14 cellular contexts compared by ENCODE assay signal in genomic region chrX:103250977-103251376, GRCh38. TPM values are rescaled to one million over a fixed set of nuclear protein-coding genes. Genes with fewer than 3 reads are reported as not detected.
DNase-seq lines count a peak whose midpoint lies in the region; FAIRE-seq and TF ChIP-seq lines count a peak whose summit lies in the region.
"Had no signal": no experiment of that assay in that cellular context is flagged by ENCODE, and none has a peak within 500 bp of the region (broad histone marks: within the 10 kb centered on the region; RNA-seq: fewer than 3 reads in every experiment).

No MANE protein-coding gene starts in this region.

- no peak overlapping the region for H3K4me3 ChIP-seq in bronchial epithelial cell (ENCODE audit: low read depth, low read length)

- no peaks in the 10 kb centered on the region for H3K27me3 Mint-ChIP-seq in type B pancreatic cell
- peaks cover 6% of the 10 kb centered on the region for H3K27me3 Mint-ChIP-seq in activated T-helper 1 cell treated with anti-CD3 and anti-CD28 coated beads, Interleukin-12 subunit alpha, Interleukin-12 subunit beta, Interleukin-2, Interleukin-4 antibody, amounts not matched to agents 30 ng/mL and 10 ng/mL and 1 ng/mL, durations not matched to agents 14 hours and 24 hours and 36 hours (ENCODE audit: insufficient read depth)
- no peaks in the 10 kb centered on the region for H3K27me3 Mint-ChIP-seq in progenitor cell of endocrine pancreas

- H3K36me3 Mint-ChIP-seq in type B pancreatic cell (peaks cover 17% of the 10 kb centered on the region), progenitor cell of endocrine pancreas (ENCODE audit: insufficient read depth) (peaks cover 5% of the 10 kb centered on the region)
- peaks cover 12% of the 10 kb centered on the region for H3K36me3 Mint-ChIP-seq in activated T-helper 1 cell treated with anti-CD3 and anti-CD28 coated beads, Interleukin-12 subunit alpha, Interleukin-12 subunit beta, Interleukin-2, Interleukin-4 antibody, amounts not matched to agents 30 ng/mL and 10 ng/mL and 1 ng/mL, durations not matched to agents 14 hours and 24 hours and 36 hours (ENCODE audit: low read depth)

- no peak for TF ChIP-seq CTCF in bronchial epithelial cell (IDR thresholded peaks at IDR 0.05; ENCODE audit: insufficient read depth, low read length, severe bottlenecking)
- no peak for TF ChIP-seq CTCF in type B pancreatic cell (conservative IDR thresholded peaks at IDR 0.05)
- no peak for TF ChIP-seq CTCF in progenitor cell of endocrine pancreas (IDR thresholded peaks at IDR 0.05; ENCODE audit: unreplicated experiment)

- intact Hi-C loops in activated T-helper 1 cell treated with anti-CD3 and anti-CD28 coated beads, Interleukin-12 subunit alpha, Interleukin-12 subunit beta, Interleukin-2, Interleukin-4 antibody, amounts not matched to agents 30 ng/mL and 10 ng/mL and 1 ng/mL, durations not matched to agents 14 hours and 24 hours and 36 hours (cut with micrococcal nuclease) = no loop called here

- no peaks in the 10 kb centered on the region for H3K36me3 ChIP-seq in bronchial epithelial cell (ENCODE audit: control insufficient read depth, insufficient read depth, low read length)
- H3K36me3 ChIP-seq: BE2C had no signal

- peak overlapping the region; percentile 87 for H3K27ac Mint-ChIP-seq in type B pancreatic cell
- no peak overlapping the region for H3K27ac Mint-ChIP-seq in activated T-helper 1 cell treated with anti-CD3 and anti-CD28 coated beads, Interleukin-12 subunit alpha, Interleukin-12 subunit beta, Interleukin-2, Interleukin-4 antibody, amounts not matched to agents 30 ng/mL and 10 ng/mL and 1 ng/mL, durations not matched to agents 14 hours and 24 hours and 36 hours
- no peak overlapping the region for H3K27ac Mint-ChIP-seq in progenitor cell of endocrine pancreas
- H3K27ac Mint-ChIP-seq: CD8-positive, alpha-beta T cell had no signal

- FAIRE-seq in bronchial epithelial cell (lab: Jason Lieb, UNC) = peak; percentile 7

- H3K27me3 ChIP-seq in bronchial epithelial cell (ENCODE audit: control insufficient read depth, insufficient read depth, low read length) = no peaks in the 10 kb centered on the region
- H3K27me3 ChIP-seq: BE2C had no signal

- H3K4me1 Mint-ChIP-seq in type B pancreatic cell (ENCODE audit: unreplicated experiment) (peaks cover 14% of the 10 kb centered on the region), progenitor cell of endocrine pancreas (ENCODE audit: low read depth) (peaks cover 18% of the 10 kb centered on the region)
- peaks cover 25% of the 10 kb centered on the region for H3K4me1 Mint-ChIP-seq in activated T-helper 1 cell treated with anti-CD3 and anti-CD28 coated beads, Interleukin-12 subunit alpha, Interleukin-12 subunit beta, Interleukin-2, Interleukin-4 antibody, amounts not matched to agents 30 ng/mL and 10 ng/mL and 1 ng/mL, durations not matched to agents 14 hours and 24 hours and 36 hours (ENCODE audit: low read depth)

- DNase-seq in HT-29 (ENCODE audit: low spot score) = peak; percentile 44
- DNase-seq in bronchial epithelial cell (ENCODE audit: low read depth) = peak; percentile 53
- peak; percentile 92 for DNase-seq in islet precursor cell
- DNase-seq in type B pancreatic cell (ENCODE audit: extremely low spot score, unreplicated experiment) = no peak
- DNase-seq in NCI-H524 treated with DMSO at 0.1 percent for 48 hours (lab: John Stamatoyannopoulos, UW) = no peak
- no peak for DNase-seq in activated T-helper 1 cell treated with anti-CD3 and anti-CD28 coated beads, Interleukin-12 subunit alpha, Interleukin-12 subunit beta, Interleukin-2, Interleukin-4 antibody, amounts not matched to agents 30 ng/mL and 10 ng/mL and 1 ng/mL, durations not matched to agents 14 hours and 24 hours and 36 hours (ENCODE audit: low spot score)
- DNase-seq in progenitor cell of endocrine pancreas (ENCODE audit: low spot score, unreplicated experiment) = no peak
- DNase-seq: BE2C; CD8-positive, alpha-beta T cell; HCEC 1CT; NCI-H1092; NCI-H748 treated with DMSO at 0.1 percent for 48 hours; Right ventricle myocardium superior had no signal

- H3K9me3 Mint-ChIP-seq in type B pancreatic cell (no peaks in the 10 kb centered on the region), progenitor cell of endocrine pancreas (ENCODE audit: low read depth) (peaks cover 8% of the 10 kb centered on the region)
- no peaks in the 10 kb centered on the region for H3K9me3 Mint-ChIP-seq in activated T-helper 1 cell treated with anti-CD3 and anti-CD28 coated beads, Interleukin-12 subunit alpha, Interleukin-12 subunit beta, Interleukin-2, Interleukin-4 antibody, amounts not matched to agents 30 ng/mL and 10 ng/mL and 1 ng/mL, durations not matched to agents 14 hours and 24 hours and 36 hours
- H3K9me3 Mint-ChIP-seq: CD8-positive, alpha-beta T cell had no signal

- H3K4me3 Mint-ChIP-seq in type B pancreatic cell = peak overlapping the region; percentile 48
- no peak overlapping the region for H3K4me3 Mint-ChIP-seq in activated T-helper 1 cell treated with anti-CD3 and anti-CD28 coated beads, Interleukin-12 subunit alpha, Interleukin-12 subunit beta, Interleukin-2, Interleukin-4 antibody, amounts not matched to agents 30 ng/mL and 10 ng/mL and 1 ng/mL, durations not matched to agents 14 hours and 24 hours and 36 hours
- H3K4me3 Mint-ChIP-seq in progenitor cell of endocrine pancreas (ENCODE audit: low read depth) = no peak overlapping the region
- H3K4me3 Mint-ChIP-seq: CD8-positive, alpha-beta T cell had no signal

RNA-seq across cellular contexts. Expression of gene TCEAL8, which starts 4.0 kb away (rescaled TPM):
- 6.7 and 8.1 TPM in 2 replicates for total RNA-seq in HT-29 (2014; rRNA removed; shearing (Covaris generic))
- total RNA-seq in bronchial epithelial cell = 60.2 and 69.2 TPM in 2 replicates
- total RNA-seq in type B pancreatic cell (ENCODE audit: low replicate concordance) = 61.8 and 99.8 TPM in 2 replicates
- 20.7 and 21.9 TPM in 2 replicates for total RNA-seq in activated T-helper 1 cell treated with anti-CD3 and anti-CD28 coated beads, Interleukin-12 subunit alpha, Interleukin-12 subunit beta, Interleukin-2, Interleukin-4 antibody, amounts not matched to agents 30 ng/mL and 10 ng/mL and 1 ng/mL, durations not matched to agents 14 hours and 24 hours and 36 hours
- total RNA-seq in progenitor cell of endocrine pancreas = 65.1 and 71.0 TPM in 2 replicates

RNA-seq across cellular contexts. Expression of gene TCEAL5, which starts 25.6 kb away (rescaled TPM):
- not detected in 2 replicates for total RNA-seq in HT-29 (2014; rRNA removed; shearing (Covaris generic))
- not detected in 2 replicates for total RNA-seq in bronchial epithelial cell
- total RNA-seq in type B pancreatic cell (ENCODE audit: low replicate concordance) = 0.71 TPM in 1 of 2 replicates, not detected in the other
- total RNA-seq in activated T-helper 1 cell treated with anti-CD3 and anti-CD28 coated beads, Interleukin-12 subunit alpha, Interleukin-12 subunit beta, Interleukin-2, Interleukin-4 antibody, amounts not matched to agents 30 ng/mL and 10 ng/mL and 1 ng/mL, durations not matched to agents 14 hours and 24 hours and 36 hours = not detected in 2 replicates
- total RNA-seq in progenitor cell of endocrine pancreas = not detected in 2 replicates
- total RNA-seq: CD8-positive, alpha-beta T cell; M059J had no signal

RNA-seq across cellular contexts. Expression of gene BEX4, which starts 36.1 kb away (rescaled TPM):
- total RNA-seq in HT-29 (2014; rRNA removed; shearing (Covaris generic)) = not detected in 2 replicates
- total RNA-seq in bronchial epithelial cell (10.3 and 17.8 TPM in 2 replicates), type B pancreatic cell (ENCODE audit: low replicate concordance) (57.0 and 80.1 TPM in 2 replicates), progenitor cell of endocrine pancreas (68.1 and 74.9 TPM in 2 replicates)
- 5.1 and 5.5 TPM in 2 replicates for total RNA-seq in activated T-helper 1 cell treated with anti-CD3 and anti-CD28 coated beads, Interleukin-12 subunit alpha, Interleukin-12 subunit beta, Interleukin-2, Interleukin-4 antibody, amounts not matched to agents 30 ng/mL and 10 ng/mL and 1 ng/mL, durations not matched to agents 14 hours and 24 hours and 36 hours

RNA-seq across cellular contexts. Expression of gene BEX2, which starts 59.8 kb away (rescaled TPM):
- not detected in 2 replicates for total RNA-seq in HT-29 (2014; rRNA removed; shearing (Covaris generic))
- total RNA-seq in bronchial epithelial cell (46.6 and 79.8 TPM in 2 replicates), type B pancreatic cell (ENCODE audit: low replicate concordance) (24.3 and 39.4 TPM in 2 replicates), progenitor cell of endocrine pancreas (36.0 and 42.0 TPM in 2 replicates)
- total RNA-seq in activated T-helper 1 cell treated with anti-CD3 and anti-CD28 coated beads, Interleukin-12 subunit alpha, Interleukin-12 subunit beta, Interleukin-2, Interleukin-4 antibody, amounts not matched to agents 30 ng/mL and 10 ng/mL and 1 ng/mL, durations not matched to agents 14 hours and 24 hours and 36 hours = 3.5 and 3.7 TPM in 2 replicates

Comparison
In these comparisons a context has a peak if more than half of its experiments do, and no peak if none do; other contexts are left out.
1. DNase-seq: peak in HT-29 (single experiment), bronchial epithelial cell (single experiment) and islet precursor cell (single experiment); none in type B pancreatic cell (single experiment), NCI-H524 treated with DMSO at 0.1 percent for 48 hours (single experiment), activated T-helper 1 cell treated with anti-CD3 and anti-CD28 coated beads, Interleukin-12 subunit alpha, Interleukin-12 subunit beta, Interleukin-2, Interleukin-4 antibody, amounts not matched to agents 30 ng/mL and 10 ng/mL and 1 ng/mL, durations not matched to agents 14 hours and 24 hours and 36 hours (single experiment) and progenitor cell of endocrine pancreas (single experiment).